Comparison of ENCODE assay signal across 1 cellular context in the genomic region with DNA sequence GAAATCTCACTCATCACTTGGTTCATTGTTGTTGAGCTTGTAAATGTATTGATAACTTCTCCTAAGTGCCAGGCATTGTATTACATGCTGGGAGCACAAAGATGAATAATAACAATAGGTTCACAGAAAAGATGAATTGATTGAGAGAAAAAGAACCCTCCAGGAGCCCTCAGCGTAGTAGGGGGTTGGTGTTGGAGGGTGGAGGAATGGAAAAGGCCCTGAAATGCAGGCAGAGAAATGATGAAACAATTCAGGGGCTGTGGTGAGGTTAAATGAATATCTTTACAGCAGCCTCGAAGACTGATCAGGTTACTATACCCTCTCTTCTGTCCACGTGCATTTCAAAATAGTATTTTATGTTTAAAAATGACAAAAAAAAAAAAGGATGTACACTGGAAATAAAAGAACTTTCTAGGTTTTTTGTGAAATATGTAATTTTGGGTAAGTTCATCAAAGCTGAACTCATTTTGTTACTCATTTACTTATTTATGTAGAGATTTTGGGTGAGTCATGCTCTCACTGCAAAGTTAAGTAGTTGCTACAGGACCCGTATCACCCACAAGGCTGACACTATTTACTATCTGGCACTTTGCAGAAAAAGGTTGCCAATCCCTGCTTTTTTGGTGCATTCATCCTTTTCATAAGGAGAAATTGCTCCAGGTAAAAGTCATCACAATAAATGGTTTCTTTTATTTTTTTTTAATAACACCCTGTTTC.
TF ChIP-seq lines count a peak whose summit lies in the region.

No MANE protein-coding gene starts in this region.

TF ChIP-seq in K562, 482 proteins besides CTCF, POLR2A, EP300 and RAD21 (continued from another document):
- 0 out of 2 replicates have a peak, but pooled peaks have one; percentile 17 for TF ChIP-seq NFE2 (IDR thresholded peaks at IDR 0.05; ENCODE audit: low read depth)
- TF ChIP-seq, protein P1, sequence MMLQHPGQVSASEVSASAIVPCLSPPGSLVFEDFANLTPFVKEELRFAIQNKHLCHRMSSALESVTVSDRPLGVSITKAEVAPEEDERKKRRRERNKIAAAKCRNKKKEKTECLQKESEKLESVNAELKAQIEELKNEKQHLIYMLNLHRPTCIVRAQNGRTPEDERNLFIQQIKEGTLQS (IDR thresholded peaks at IDR 0.05): peak; percentile 51
- TF ChIP-seq, protein P1 (CRISPR knock-in tag; conservative IDR thresholded peaks at IDR 0.05): no peak
